In the genomic region with DNA sequence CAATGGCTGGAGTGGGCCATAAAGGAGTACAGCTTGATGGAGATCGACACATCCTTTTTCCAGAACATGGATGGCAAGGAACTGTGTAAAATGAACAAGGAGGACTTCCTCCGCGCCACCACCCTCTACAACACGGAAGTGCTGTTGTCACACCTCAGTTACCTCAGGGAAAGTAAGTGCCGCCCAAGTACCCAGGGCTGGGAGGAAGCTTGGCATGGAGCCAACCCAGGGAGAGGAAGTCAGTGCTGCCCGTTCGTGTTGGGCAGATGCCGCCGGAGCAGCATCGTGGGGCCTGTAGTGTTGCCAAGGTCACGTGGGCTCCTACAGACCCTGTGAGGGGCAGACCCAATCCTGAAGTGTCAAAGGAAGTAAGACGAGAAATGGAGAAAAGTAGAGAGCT, we compare ENCODE assay signal across 1 cellular context.
TF ChIP-seq lines count a peak whose summit lies in the region.

No MANE protein-coding gene starts in this region.

TF ChIP-seq in SK-N-SH treated with all-trans-retinoic acid at 6 μM for 48 hours, 23 proteins besides CTCF, POLR2A, EP300 and RAD21 (continued from another document):
- TF ChIP-seq, protein P1, sequence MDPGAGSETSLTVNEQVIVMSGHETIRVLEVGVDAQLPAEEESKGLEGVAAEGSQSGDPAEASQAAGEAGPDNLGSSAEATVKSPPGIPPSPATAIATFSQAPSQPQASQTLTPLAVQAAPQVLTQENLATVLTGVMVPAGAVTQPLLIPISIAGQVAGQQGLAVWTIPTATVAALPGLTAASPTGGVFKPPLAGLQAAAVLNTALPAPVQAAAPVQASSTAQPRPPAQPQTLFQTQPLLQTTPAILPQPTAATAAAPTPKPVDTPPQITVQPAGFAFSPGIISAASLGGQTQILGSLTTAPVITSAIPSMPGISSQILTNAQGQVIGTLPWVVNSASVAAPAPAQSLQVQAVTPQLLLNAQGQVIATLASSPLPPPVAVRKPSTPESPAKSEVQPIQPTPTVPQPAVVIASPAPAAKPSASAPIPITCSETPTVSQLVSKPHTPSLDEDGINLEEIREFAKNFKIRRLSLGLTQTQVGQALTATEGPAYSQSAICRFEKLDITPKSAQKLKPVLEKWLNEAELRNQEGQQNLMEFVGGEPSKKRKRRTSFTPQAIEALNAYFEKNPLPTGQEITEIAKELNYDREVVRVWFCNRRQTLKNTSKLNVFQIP (CRISPR knock-in tag; IDR thresholded peaks at IDR 0.05; ENCODE audit: borderline replicate concordance, low read depth): no peak
